ENCODE assay signal across 8 cellular contexts in the genomic region with DNA sequence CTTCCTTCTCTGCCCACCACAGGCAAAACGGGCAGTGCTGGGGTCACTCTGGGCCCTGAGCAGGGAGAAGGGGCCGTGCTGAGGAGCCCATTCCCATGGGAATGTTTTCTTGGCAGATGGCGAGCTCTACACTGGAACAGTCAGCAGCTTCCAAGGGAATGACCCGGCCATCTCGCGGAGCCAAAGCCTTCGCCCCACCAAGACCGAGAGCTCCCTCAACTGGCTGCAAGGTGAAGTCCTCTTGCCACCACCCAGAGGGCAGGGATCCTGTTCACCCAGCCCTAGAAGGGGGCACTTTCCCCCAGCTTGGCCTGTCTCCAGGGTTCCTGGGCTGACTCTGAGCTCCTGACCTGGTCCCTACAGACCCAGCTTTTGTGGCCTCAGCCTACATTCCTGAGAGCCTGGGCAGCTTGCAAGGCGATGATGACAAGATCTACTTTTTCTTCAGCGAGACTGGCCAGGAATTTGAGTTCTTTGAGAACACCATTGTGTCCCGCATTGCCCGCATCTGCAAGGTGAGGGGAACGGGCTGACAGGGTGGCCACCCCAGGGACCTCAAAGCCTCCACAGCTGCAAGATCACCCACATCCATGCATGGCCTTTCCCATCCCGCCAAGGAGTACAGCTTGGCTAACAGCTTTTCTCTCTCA. TPM values are rescaled to one million over a fixed set of nuclear protein-coding genes. Genes with fewer than 3 reads are reported as not detected.
DNase-seq lines count a peak whose midpoint lies in the region; ATAC-seq and TF ChIP-seq lines count a peak whose summit lies in the region.

No MANE protein-coding gene starts in this region.

- no peaks in the 10 kb centered on the region for H3K9me3 ChIP-seq in OCI-LY1 (ENCODE audit: low read length)

- H3K9me2 ChIP-seq in OCI-LY1 (ENCODE audit: low read depth, low read length) = no peaks in the 10 kb centered on the region

- no peak overlapping the region for H3K27ac ChIP-seq in OCI-LY1 (ENCODE audit: low read depth, low read length, poor library complexity, severe bottlenecking)

- H3K4me1 ChIP-seq in OCI-LY1 (ENCODE audit: insufficient read depth, low read length, severe bottlenecking) = peaks cover 18% of the 10 kb centered on the region

- ATAC-seq in stimulated activated naive CD8-positive, alpha-beta T cell treated with anti-CD3 and anti-CD28 coated beads, Interleukin-15, Interleukin-2, amounts not matched to agents 100 U/mL and 50 U/mL, for 24 hours = peak; percentile 29
- no peak for ATAC-seq in GM18517 (IDR thresholded peaks at IDR 0.05; ENCODE audit: unreplicated experiment)

- no peak overlapping the region for H2AFZ ChIP-seq in OCI-LY1 (ENCODE audit: low read length)

- H3K27me3 ChIP-seq in OCI-LY1 (ENCODE audit: insufficient read depth, low read length) = no peaks in the 10 kb centered on the region
- H3K27me3 ChIP-seq in kidney epithelial cell (ENCODE audit: control insufficient read depth, insufficient read depth, low read length) = no peaks in the 10 kb centered on the region

- no peak overlapping the region for H3K9ac ChIP-seq in OCI-LY1 (ENCODE audit: low read length)

- H4K20me1 ChIP-seq in OCI-LY1 (ENCODE audit: insufficient read depth, low read length) = no peaks in the 10 kb centered on the region

- peaks cover 55% of the 10 kb centered on the region for H3K36me3 ChIP-seq in OCI-LY1 (ENCODE audit: insufficient read depth, low read length)
- peaks cover 4% of the 10 kb centered on the region for H3K36me3 ChIP-seq in kidney epithelial cell (ENCODE audit: control insufficient read depth, insufficient read depth, low read length)

- H3K4me3 ChIP-seq in HFF-Myc (replicated peaks; ENCODE audit: low read depth, low read length) (no peak overlapping the region), OCI-LY1 (ENCODE audit: low read depth, low read length, poor library complexity, severe bottlenecking) (no peak overlapping the region), cardiac fibroblast (replicated peaks in 1 of 2; ENCODE audit: low read depth in 2 of 2, low read length in 2 of 2) (no peak overlapping the region), kidney epithelial cell (ENCODE audit: low read depth, low read length) (no peak overlapping the region)

- H3F3A ChIP-seq in OCI-LY1 (ENCODE audit: insufficient read depth, low read length) = no peaks in the 10 kb centered on the region

- H3K79me2 ChIP-seq in OCI-LY1 (ENCODE audit: insufficient read depth, low read length) = no peaks in the 10 kb centered on the region

- H3K4me2 ChIP-seq in OCI-LY1 (ENCODE audit: low read length) = no peak overlapping the region

- TF ChIP-seq CTCF in HFF-Myc (IDR thresholded peaks at IDR 0.05; ENCODE audit: low read depth, low read length, missing control alignments) = peak; percentile 84
- TF ChIP-seq CTCF in OCI-LY1 (IDR thresholded peaks at IDR 0.05; ENCODE audit: low read length) = peak; percentile 79
- peak; percentile 93 for TF ChIP-seq CTCF in cardiac fibroblast (IDR thresholded peaks at IDR 0.05; ENCODE audit: low read depth, low read length)
- peak; percentile 75 for TF ChIP-seq CTCF in kidney epithelial cell (IDR thresholded peaks at IDR 0.05; ENCODE audit: insufficient read depth, low read length, poor library complexity, severe bottlenecking)

- DNase-seq in DMS153 (lab: John Stamatoyannopoulos, UW) (peak; percentile 1), HFF-Myc (ENCODE audit: extremely low read depth, low read depth) (no peak), cardiac fibroblast (ENCODE audit: low read depth in 2 of 2) (peak; percentile 93 to 96), kidney epithelial cell (ENCODE audit: low read depth) (no peak), HPDE6-E6E7 (ENCODE audit: extremely low spot score) (no peak)
- DNase-seq in stimulated activated naive CD8-positive, alpha-beta T cell treated with anti-CD3 and anti-CD28 coated beads, Interleukin-15, Interleukin-2, amounts not matched to agents 100 U/mL and 50 U/mL, for 24 hours = peak; percentile 56

RNA-seq across cellular contexts. Expression of a gene that starts 12.4 kb away (rescaled TPM):
- 33.6 and 38.1 TPM in 2 replicates for total RNA-seq in kidney epithelial cell

RNA-seq across cellular contexts. Expression of a gene that starts 12.6 kb away (rescaled TPM):
- total RNA-seq in kidney epithelial cell = 8.1 and 11.0 TPM in 2 replicates

RNA-seq across cellular contexts. Expression of a gene that starts 20.2 kb away (rescaled TPM):
- 44.2 and 51.2 TPM in 2 replicates for total RNA-seq in kidney epithelial cell

RNA-seq across cellular contexts. Expression of a gene that starts 28.0 kb away (rescaled TPM):
- 0.41 TPM in 1 of 2 replicates, not detected in the other for total RNA-seq in kidney epithelial cell

RNA-seq across cellular contexts. Expression of a gene that starts 44.1 kb away (rescaled TPM):
- 124 and 139 TPM in 2 replicates for total RNA-seq in kidney epithelial cell

Comparison
In these comparisons a context has a peak if more than half of its experiments do, and no peak if none do; other contexts are left out.
1. DNase-seq: peak in DMS153 (single experiment), cardiac fibroblast (2 of 2) and stimulated activated naive CD8-positive, alpha-beta T cell treated with anti-CD3 and anti-CD28 coated beads, Interleukin-15, Interleukin-2, amounts not matched to agents 100 U/mL and 50 U/mL, for 24 hours (single experiment); none in HFF-Myc (single experiment), kidney epithelial cell (single experiment) and HPDE6-E6E7 (single experiment).
2. Peak in every context shown above with its lines, with median percentiles within 50 percentile points of each other: CTCF ChIP-seq.